ENCODE assay signal across 8 cellular contexts in the genomic region with DNA sequence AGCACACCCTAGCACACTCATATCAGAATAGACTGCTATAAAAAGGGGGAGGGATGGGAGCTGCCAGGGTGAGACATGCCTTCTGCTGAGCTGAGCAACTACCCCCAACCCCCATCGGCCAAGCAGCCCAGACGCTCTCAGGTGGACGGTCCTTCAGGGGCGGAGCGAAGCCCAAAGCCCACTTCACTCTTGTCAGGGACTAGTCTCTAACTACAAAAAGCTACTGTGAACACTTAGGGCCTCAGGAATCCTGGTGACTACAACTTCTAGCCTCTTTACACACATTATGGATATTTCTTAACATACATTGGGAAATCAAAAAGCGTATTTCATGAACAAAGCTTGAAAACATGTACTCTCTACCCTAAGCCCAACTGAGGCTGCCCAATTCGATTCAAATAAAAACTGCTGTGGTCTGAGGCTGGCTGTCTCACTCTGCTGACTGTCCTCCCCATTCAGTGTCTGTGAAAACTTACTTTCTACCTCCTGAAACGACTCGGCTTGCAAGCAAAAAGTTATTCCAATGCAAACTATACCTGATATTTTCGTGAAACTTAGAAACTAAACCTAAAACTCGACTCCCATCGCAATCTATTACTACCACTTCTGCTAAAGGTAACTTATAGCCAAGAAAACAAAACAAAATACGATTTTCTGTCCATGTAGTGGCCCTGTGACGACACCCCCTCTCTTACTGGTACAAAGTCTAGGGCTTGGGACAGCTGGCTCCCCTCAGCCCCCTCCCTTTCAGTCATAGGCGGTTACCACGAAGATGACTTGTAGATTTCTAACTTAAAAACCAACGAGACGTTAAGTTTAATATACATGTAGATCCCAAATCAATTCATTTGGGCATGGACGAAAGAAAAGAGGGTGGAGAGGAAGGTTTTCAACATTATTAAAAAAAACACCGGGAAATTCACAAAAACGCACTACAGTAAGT. TPM values are rescaled to one million over a fixed set of nuclear protein-coding genes. Genes with fewer than 3 reads are reported as not detected.
DNase-seq lines count a peak whose midpoint lies in the region; ATAC-seq and TF ChIP-seq lines count a peak whose summit lies in the region.

No MANE protein-coding gene starts in this region.

- peaks cover 72% of the 10 kb centered on the region for H3K4me1 Mint-ChIP-seq in HFFc6 (ENCODE audit: low read depth)

- intact Hi-C loops in colonic mucosa (cut with DNase I) (loop anchor here (2.0 to 10.0 kb wide), 2 partner anchors 72 to 98 kb away; no protein-coding TSS in a partner anchor), tibial artery (cut with DNase I; ENCODE audit: low total_unique reads) (loop anchor here (5.0 kb wide), 1 partner anchor 100 kb away; no protein-coding TSS in a partner anchor)

- peak; percentile 66 for ATAC-seq in RWPE2 (ENCODE audit: low read depth)
- ATAC-seq in lung (ENCODE audit: insufficient read depth, low FRiP score) = no peak
- no peak for ATAC-seq in HG03135 (IDR thresholded peaks at IDR 0.05; ENCODE audit: unreplicated experiment)

- H3K27me3 ChIP-seq in BJ (ENCODE audit: control insufficient read depth, insufficient read depth, low read length) (no peaks in the 10 kb centered on the region), RWPE2 (ENCODE audit: insufficient read depth, poor library complexity, severe bottlenecking) (no peaks in the 10 kb centered on the region), colonic mucosa (no peaks in the 10 kb centered on the region), lung (ENCODE audit: control insufficient read depth, insufficient read depth) (no peaks in the 10 kb centered on the region), tibial artery (no peaks in the 10 kb centered on the region)

- H3K9me3 ChIP-seq in RWPE2 (ENCODE audit: severe bottlenecking) (no peaks in the 10 kb centered on the region), colonic mucosa (no peaks in the 10 kb centered on the region), lung (ENCODE audit: control insufficient read depth in 2 of 2, insufficient read depth in 1 of 2, low read length in 1 of 2) (no peaks in the 10 kb centered on the region), tibial artery (no peaks in the 10 kb centered on the region)

- H3K4me3 Mint-ChIP-seq in HFFc6 = peak overlapping the region; percentile 92

- H3K36me3 ChIP-seq in BJ (ENCODE audit: control insufficient read depth, insufficient read depth, low read length) (no peaks in the 10 kb centered on the region), RWPE2 (ENCODE audit: low read depth) (no peaks in the 10 kb centered on the region), colonic mucosa (no peaks in the 10 kb centered on the region), lung (ENCODE audit: control insufficient read depth in 2 of 2, insufficient read depth in 2 of 2, low read length in 2 of 2) (no peaks in the 10 kb centered on the region), tibial artery (no peaks in the 10 kb centered on the region)

- WGBS in lung, 2 donors = 5 to 6% methylated on average over 21 of the region's 21 CpGs

- H3K4me3 ChIP-seq in BJ (ENCODE audit: low read depth, low read length) (peak overlapping the region; percentile 76), RWPE2 (ENCODE audit: severe bottlenecking) (peak overlapping the region; percentile 77), colonic mucosa (peak overlapping the region; percentile 66), lung (peak overlapping the region; percentile 85), tibial artery (peak overlapping the region; percentile 79 to 98)

- POLR2A ChIA-PET in BJ (lab: Charles Lee) = interaction anchor here (0.5 to 2.8 kb wide), 4 partner anchors 15 to 214 kb away, joined by 4 to 14 read pairs (median 5); no protein-coding TSS in a partner anchor

- DNase-seq in BJ (ENCODE audit: low read depth) (no peak), HFFc6 (peak; percentile 40), RWPE2 (ENCODE audit: low spot score) (no peak), colonic mucosa (peak; percentile 70), lung (ENCODE audit: low spot score) (no peak), tibial artery (peak; percentile 51 to 75), NCI-H774 (lab: John Stamatoyannopoulos, UW) (no peak)

- H3K27ac ChIP-seq in RWPE2 (ENCODE audit: poor library complexity, severe bottlenecking) = peak overlapping the region; percentile 88
- H3K27ac ChIP-seq in colonic mucosa = peak overlapping the region; percentile 99
- H3K27ac ChIP-seq in lung (ENCODE audit: low read depth in 1 of 2, low read length in 1 of 2) = peak overlapping the region; percentile 88 to 100
- peak overlapping the region; percentile 96 to 100 for H3K27ac ChIP-seq in tibial artery

- no peaks in the 10 kb centered on the region for H3K9me3 Mint-ChIP-seq in HFFc6

- no peaks in the 10 kb centered on the region for H3K36me3 Mint-ChIP-seq in HFFc6 (ENCODE audit: low read depth)

- peak overlapping the region; percentile 88 for H3K27ac Mint-ChIP-seq in HFFc6

- CTCF ChIA-PET in BJ (lab: Yijun Ruan, JAX) = interaction anchor here (0.7 to 2.9 kb wide), 18 partner anchors 8 to 657 kb away, joined by 3 to 16 read pairs (median 4); no protein-coding TSS in a partner anchor

- peaks cover 27% of the 10 kb centered on the region for H3K4me1 ChIP-seq in RWPE2 (ENCODE audit: insufficient read depth, poor library complexity, severe bottlenecking)
- H3K4me1 ChIP-seq in colonic mucosa = peaks cover 19% of the 10 kb centered on the region
- peaks cover 0 to 2% of the 10 kb centered on the region in 2 donors for H3K4me1 ChIP-seq in lung (ENCODE audit: control insufficient read depth in 2 of 2, insufficient read depth in 2 of 2, low read length in 2 of 2)
- H3K4me1 ChIP-seq in tibial artery = peaks cover 0 to 41% (median 22%) of the 10 kb centered on the region in 4 donors

- no peaks in the 10 kb centered on the region; the same call in 1 of the 2 replicates for H3K27me3 Mint-ChIP-seq in HFFc6 (ENCODE audit: insufficient read depth)

- no peak for TF ChIP-seq CTCF in BJ (IDR thresholded peaks at IDR 0.05; ENCODE audit: insufficient read depth, low read depth, low read length)
- TF ChIP-seq CTCF in HFFc6 (IDR thresholded peaks at IDR 0.05) = no peak
- TF ChIP-seq CTCF in RWPE2 (IDR thresholded peaks at IDR 0.05; ENCODE audit: poor library complexity, severe bottlenecking) = no peak
- no peak for TF ChIP-seq CTCF in colonic mucosa (IDR thresholded peaks at IDR 0.05)
- no peak for TF ChIP-seq CTCF in lung (IDR thresholded peaks at IDR 0.05; ENCODE audit: control extremely low read depth, extremely low read depth)
- no peak for TF ChIP-seq CTCF in tibial artery (IDR thresholded peaks at IDR 0.05)

- H3K9ac ChIP-seq in colonic mucosa (ENCODE audit: low read depth in 2 of 2, low read length in 2 of 2) = peak overlapping the region; percentile 82 to 84

RNA-seq across cellular contexts. Expression of a gene that starts 1.2 kb away (rescaled TPM):
- polyA plus RNA-seq in BJ (2011; rRNA removed) = 6.2 and 8.7 TPM in 2 replicates
- 7.6 and 11.3 TPM in 2 replicates for polyA minus RNA-seq in BJ (2011; rRNA and poly(A)+ RNA removed)
- total RNA-seq in HFFc6 (2021; fragmentation: NEBNext Ultra II Directional; extraction: Animal tissue kit (Norgen Biotek cat#: 25700)) = 10 to 100 TPM; 22.2 to 33.9 (median 29.1) TPM
- total RNA-seq in colonic mucosa = 10 to 100 TPM; 11.2 to 20.7 TPM
- total RNA-seq in lung = 10 to 100 TPM; 19.3 to 26.7 TPM
- 10 to 100 TPM in 1 of 2 donors, 1 to 10 TPM in 1; 7.9 to 11.6 TPM for polyA plus RNA-seq in lung

Comparison
In these comparisons a context has a peak if more than half of its experiments do, and no peak if none do; other contexts are left out.
1. DNase-seq: peak in HFFc6 (single experiment), colonic mucosa (single experiment) and tibial artery (2 of 2); none in BJ (single experiment), RWPE2 (single experiment), lung (single experiment) and NCI-H774 (single experiment).
2. Peak in every context shown above with its lines, with median percentiles within 50 percentile points of each other: H3K4me3 ChIP-seq and H3K27ac ChIP-seq.